In the genomic region with DNA sequence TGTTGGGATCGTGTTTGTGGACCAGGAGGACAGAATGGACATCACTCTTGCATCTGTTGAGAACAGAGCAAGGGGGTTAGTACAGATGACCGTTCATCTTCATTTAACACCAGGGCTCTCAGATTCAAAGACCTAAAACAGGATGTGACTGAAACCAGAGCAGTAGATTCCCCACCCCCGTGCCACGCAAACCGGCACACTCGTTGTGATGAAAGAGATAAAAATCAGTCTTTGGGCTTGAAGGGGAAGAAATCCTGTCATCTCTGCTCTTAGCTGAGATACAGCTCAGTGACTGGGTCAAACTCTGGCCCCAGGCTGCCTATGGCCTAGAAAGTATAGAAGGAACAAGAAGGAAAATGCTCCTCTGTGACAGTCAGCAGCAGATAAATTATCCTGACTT, we compare ENCODE assay signal across 12 cellular contexts.
DNase-seq lines count a peak whose midpoint lies in the region; ATAC-seq, FAIRE-seq and TF ChIP-seq lines count a peak whose summit lies in the region.
"Had no signal": no experiment of that assay in that cellular context is flagged by ENCODE, and none has a peak within 500 bp of the region (broad histone marks: within the 10 kb centered on the region; RNA-seq: fewer than 3 reads in every experiment).

No MANE protein-coding gene starts in this region.

- H3K36me3 Mint-ChIP-seq in activated naive CD4-positive, alpha-beta T cell treated with anti-CD3 and anti-CD28 coated beads, Interleukin-2, amount 50 U/mL, for 24 hours: peaks cover 40% of the 10 kb centered on the region
- H3K36me3 Mint-ChIP-seq: IgD-negative memory B cell, memory B cell had no signal

- H3K9me3 ChIP-seq in body of pancreas (no peaks in the 10 kb centered on the region), pancreas (no peaks in the 10 kb centered on the region)

- no peaks in the 10 kb centered on the region for H3K27me3 Mint-ChIP-seq in activated naive CD4-positive, alpha-beta T cell treated with anti-CD3 and anti-CD28 coated beads, Interleukin-2, amount 50 U/mL, for 24 hours
- H3K27me3 Mint-ChIP-seq: IgD-negative memory B cell had no signal

- WGBS in body of pancreas, 2 donors: 58 to 74% methylated on average over 6 of the region's 6 CpGs
- WGBS in pancreas, 2 donors: 66 to 71% methylated on average over 6 of the region's 6 CpGs

- ATAC-seq in HG02759 (IDR thresholded peaks at IDR 0.05; ENCODE audit: unreplicated experiment) (peak; percentile 49), body of pancreas (no peak), pancreas (no peak)
- ATAC-seq: Panc1 had no signal

- intact Hi-C loops in body of pancreas (cut with DNase I) (loop anchor here (5.0 kb wide), 1 partner anchor 87 kb away; no protein-coding TSS in a partner anchor), pancreas (cut with DNase I) (loop anchor here in 2 of 3 donors (5.0 kb wide), 1 partner anchor 87 kb away; no protein-coding TSS in a partner anchor)

- H3K27me3 ChIP-seq in body of pancreas (peaks cover 0 to 3% of the 10 kb centered on the region in 2 donors), pancreas (peaks cover 0 to 4% (median 0%) of the 10 kb centered on the region in 4 donors)
- H3K27me3 ChIP-seq: brain microvascular endothelial cell had no signal

- TF ChIP-seq POLR2A in body of pancreas (IDR thresholded peaks at IDR 0.05): no peak

- H3K36me3 ChIP-seq in body of pancreas (replicated peaks in 1 of 2; ENCODE audit: insufficient read depth in 1 of 2, low read depth in 2 of 2): no peaks in the 10 kb centered on the region
- H3K36me3 ChIP-seq in pancreas: no peaks in the 10 kb centered on the region

- H3K4me3 ChIP-seq in body of pancreas (no peak overlapping the region), pancreas (no peak overlapping the region)

- FAIRE-seq in pancreas (lab: Jason Lieb, UNC): no peak

- no peaks in the 10 kb centered on the region for H3K4me1 ChIP-seq in body of pancreas
- no peaks in the 10 kb centered on the region for H3K4me1 ChIP-seq in pancreas

- H3K27ac ChIP-seq in body of pancreas: no peak overlapping the region
- no peak overlapping the region for H3K27ac ChIP-seq in pancreas
- H3K27ac ChIP-seq: brain microvascular endothelial cell had no signal

- TF ChIP-seq CTCF in body of pancreas (IDR thresholded peaks at IDR 0.05) (no peak), pancreas (IDR thresholded peaks at IDR 0.05) (no peak)

- peak overlapping the region; percentile 98 for H3K27ac Mint-ChIP-seq in activated naive CD4-positive, alpha-beta T cell treated with anti-CD3 and anti-CD28 coated beads, Interleukin-2, amount 50 U/mL, for 24 hours
- H3K27ac Mint-ChIP-seq: memory B cell had no signal

- peak; percentile 72 to 76 for DNase-seq in activated CD4-positive, alpha-beta T cell treated with anti-CD3 and anti-CD28 coated beads for 4 hours
- DNase-seq in stimulated activated CD4-positive, alpha-beta T cell treated with anti-CD3 and anti-CD28 coated beads, TNF-alpha, amount 100 ng/mL, for 1 hour (ENCODE audit: low read depth in 3 of 3, low spot score in 1 of 3): peak in 2 of 3 donors; percentile 29 to 55
- no peak for DNase-seq in body of pancreas
- DNase-seq in mesenteric fat pad (ENCODE audit: low spot score): no peak
- no peak for DNase-seq in dermis blood vessel endothelial cell
- no peak for DNase-seq in pancreas
- DNase-seq: brain microvascular endothelial cell had no signal

- peaks cover 79% of the 10 kb centered on the region for H3K4me1 Mint-ChIP-seq in activated naive CD4-positive, alpha-beta T cell treated with anti-CD3 and anti-CD28 coated beads, Interleukin-2, amount 50 U/mL, for 24 hours
- H3K4me1 Mint-ChIP-seq: memory B cell had no signal

- H3K9me3 Mint-ChIP-seq in activated naive CD4-positive, alpha-beta T cell treated with anti-CD3 and anti-CD28 coated beads, Interleukin-2, amount 50 U/mL, for 24 hours: no peaks in the 10 kb centered on the region
- H3K9me3 Mint-ChIP-seq: IgD-negative memory B cell, memory B cell had no signal

- H3K4me3 Mint-ChIP-seq in activated naive CD4-positive, alpha-beta T cell treated with anti-CD3 and anti-CD28 coated beads, Interleukin-2, amount 50 U/mL, for 24 hours: peak overlapping the region; percentile 93
- H3K4me3 Mint-ChIP-seq: memory B cell had no signal

Comparison
In these comparisons a context has a peak if more than half of its experiments do, and no peak if none do; other contexts are left out.
1. DNase-seq: peak in activated CD4-positive, alpha-beta T cell treated with anti-CD3 and anti-CD28 coated beads for 4 hours (2 of 2) and stimulated activated CD4-positive, alpha-beta T cell treated with anti-CD3 and anti-CD28 coated beads, TNF-alpha, amount 100 ng/mL, for 1 hour (2 of 3); none in body of pancreas (0 of 4), mesenteric fat pad (single experiment), dermis blood vessel endothelial cell (single experiment) and pancreas (0 of 6).